ENCODE assay signal across 31 cellular contexts in the genomic region with DNA sequence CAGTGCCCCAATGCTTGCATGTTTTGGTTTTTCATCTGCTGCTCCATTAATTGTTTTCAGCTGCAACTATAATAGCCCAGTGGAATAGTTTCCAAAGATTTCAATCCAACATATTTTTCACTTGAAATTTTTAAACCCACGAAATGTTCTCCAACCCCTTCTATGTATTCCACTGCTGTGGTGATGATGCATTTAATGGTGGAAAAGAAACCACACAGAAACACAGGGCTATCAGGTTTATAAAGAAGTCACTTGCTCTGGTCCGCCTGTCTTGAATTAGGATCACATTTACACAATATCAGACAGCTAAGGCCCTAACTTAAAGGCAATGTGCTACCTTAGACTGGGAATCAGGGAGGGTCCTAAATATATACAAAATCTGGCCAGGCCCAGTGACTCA. TPM values are rescaled to one million over a fixed set of nuclear protein-coding genes. Genes with fewer than 3 reads are reported as not detected.
"Had no signal": no experiment of that assay in that cellular context is flagged by ENCODE, and none has a peak within 500 bp of the region (broad histone marks: within the 10 kb centered on the region; RNA-seq: fewer than 3 reads in every experiment).

No MANE protein-coding gene starts in this region.

- H3K4me3 ChIP-seq: adrenal gland, body of pancreas, breast epithelium, cardiac muscle cell, colonic mucosa, esophagus squamous epithelium had no signal

- H3K9me3 ChIP-seq: adrenal gland, body of pancreas, breast epithelium, colonic mucosa, esophagus squamous epithelium had no signal

- H3K27me3 Mint-ChIP-seq: activated CD4-positive, alpha-beta memory T cell treated with anti-CD3 and anti-CD28 coated beads for 36 hours; activated CD4-positive, alpha-beta T cell treated with anti-CD3 and anti-CD28 coated beads, Interleukin-2, amount 10 ng/mL, durations not matched to agents 24 days and 14 days; activated CD8-positive, alpha-beta memory T cell treated with anti-CD3 and anti-CD28 coated beads, Interleukin-2, amount 10 ng/mL, durations not matched to agents 7 days and 5 days; activated naive CD8-positive, alpha-beta T cell treated with anti-CD3 and anti-CD28 coated beads for 36 hours; activated naive CD8-positive, alpha-beta T cell treated with anti-CD3 and anti-CD28 coated beads, Interleukin-2, amount 50 U/mL, for 24 hours had no signal

- H3K4me3 Mint-ChIP-seq: activated CD4-positive, alpha-beta memory T cell treated with anti-CD3 and anti-CD28 coated beads for 36 hours; activated CD4-positive, alpha-beta T cell treated with anti-CD3 and anti-CD28 coated beads for 36 hours; activated CD4-positive, alpha-beta T cell treated with anti-CD3 and anti-CD28 coated beads, Interleukin-2, amount 10 ng/mL, durations not matched to agents 24 days and 14 days; activated CD8-positive, alpha-beta memory T cell treated with anti-CD3 and anti-CD28 coated beads, Interleukin-2, amount 10 ng/mL, durations not matched to agents 7 days and 5 days; activated CD8-positive, alpha-beta T cell treated with anti-CD3 and anti-CD28 coated beads, Interleukin-2, amount 10 ng/mL, durations not matched to agents 7 days and 5 days; activated naive CD4-positive, alpha-beta T cell treated with anti-CD3 and anti-CD28 coated beads for 36 hours; activated naive CD4-positive, alpha-beta T cell treated with anti-CD3 and anti-CD28 coated beads, Interleukin-2, amount 50 U/mL, for 24 hours; activated naive CD8-positive, alpha-beta T cell treated with anti-CD3 and anti-CD28 coated beads for 36 hours; activated naive CD8-positive, alpha-beta T cell treated with anti-CD3 and anti-CD28 coated beads, Interleukin-2, amount 50 U/mL, for 24 hours; activated T-helper 1 cell treated with anti-CD3 and anti-CD28 coated beads, Interleukin-12 subunit alpha, Interleukin-12 subunit beta, Interleukin-2, Interleukin-4 antibody, amounts not matched to agents 30 ng/mL and 10 ng/mL and 1 ng/mL, durations not matched to agents 14 hours and 24 hours and 36 hours had no signal

- H3K36me3 ChIP-seq: adrenal gland, breast epithelium, cardiac muscle cell, colonic mucosa, esophagus squamous epithelium had no signal

- H3K4me1 Mint-ChIP-seq: activated CD4-positive, alpha-beta T cell treated with anti-CD3 and anti-CD28 coated beads for 36 hours; activated CD4-positive, alpha-beta T cell treated with anti-CD3 and anti-CD28 coated beads, Interleukin-2, amount 10 ng/mL, durations not matched to agents 24 days and 14 days; activated CD8-positive, alpha-beta memory T cell treated with anti-CD3 and anti-CD28 coated beads, Interleukin-2, amount 10 ng/mL, durations not matched to agents 7 days and 5 days; activated naive CD4-positive, alpha-beta T cell treated with anti-CD3 and anti-CD28 coated beads, Interleukin-2, amount 50 U/mL, for 24 hours; activated naive CD8-positive, alpha-beta T cell treated with anti-CD3 and anti-CD28 coated beads for 36 hours; activated naive CD8-positive, alpha-beta T cell treated with anti-CD3 and anti-CD28 coated beads, Interleukin-2, amount 50 U/mL, for 24 hours had no signal

- H3K4me1 ChIP-seq: adrenal gland, body of pancreas, breast epithelium, colonic mucosa, esophagus squamous epithelium had no signal

- ATAC-seq: activated CD4-positive, alpha-beta T cell treated with anti-CD3 and anti-CD28 coated beads for 36 hours; activated CD8-positive, alpha-beta memory T cell treated with anti-CD3 and anti-CD28 coated beads, Interleukin-2, amount 10 ng/mL, durations not matched to agents 7 days and 5 days; activated CD8-positive, alpha-beta T cell treated with anti-CD3 and anti-CD28 coated beads, Interleukin-2, amount 10 ng/mL, durations not matched to agents 7 days and 5 days; activated naive CD8-positive, alpha-beta T cell treated with anti-CD3 and anti-CD28 coated beads, Interleukin-2, amount 50 U/mL, for 24 hours; body of pancreas had no signal

- H3K27me3 ChIP-seq: adrenal gland, body of pancreas, cardiac muscle cell, colonic mucosa, esophagus squamous epithelium had no signal

- H3K36me3 Mint-ChIP-seq: activated CD4-positive, alpha-beta memory T cell treated with anti-CD3 and anti-CD28 coated beads for 36 hours; activated CD8-positive, alpha-beta memory T cell treated with anti-CD3 and anti-CD28 coated beads, Interleukin-2, amount 10 ng/mL, durations not matched to agents 7 days and 5 days; activated naive CD4-positive, alpha-beta T cell treated with anti-CD3 and anti-CD28 coated beads, Interleukin-2, amount 50 U/mL, for 24 hours; activated naive CD8-positive, alpha-beta T cell treated with anti-CD3 and anti-CD28 coated beads for 36 hours had no signal

- H3K9me3 Mint-ChIP-seq: activated CD4-positive, alpha-beta memory T cell treated with anti-CD3 and anti-CD28 coated beads for 36 hours; activated CD4-positive, alpha-beta T cell treated with anti-CD3 and anti-CD28 coated beads, Interleukin-2, amount 10 ng/mL, durations not matched to agents 24 days and 14 days; activated naive CD4-positive, alpha-beta T cell treated with anti-CD3 and anti-CD28 coated beads for 36 hours; activated naive CD4-positive, alpha-beta T cell treated with anti-CD3 and anti-CD28 coated beads, Interleukin-2, amount 50 U/mL, for 24 hours; activated naive CD8-positive, alpha-beta T cell treated with anti-CD3 and anti-CD28 coated beads for 36 hours; activated naive CD8-positive, alpha-beta T cell treated with anti-CD3 and anti-CD28 coated beads, Interleukin-2, amount 50 U/mL, for 24 hours; activated T-helper 1 cell treated with anti-CD3 and anti-CD28 coated beads, Interleukin-12 subunit alpha, Interleukin-12 subunit beta, Interleukin-2, Interleukin-4 antibody, amounts not matched to agents 30 ng/mL and 10 ng/mL and 1 ng/mL, durations not matched to agents 14 hours and 24 hours and 36 hours; activated T-helper 2 cell treated with anti-CD3 and anti-CD28 coated beads, Interferon-gamma antibody, Interleukin-2, Interleukin-4, amounts not matched to agents 10 μg/mL and 5 μg/mL and 100 μg/mL, durations not matched to agents 14 hours and 24 hours and 36 hours had no signal

- DNase-seq: activated CD4-positive, alpha-beta memory T cell treated with anti-CD3 and anti-CD28 coated beads for 36 hours; activated CD4-positive, alpha-beta T cell treated with anti-CD3 and anti-CD28 coated beads for 36 hours; activated CD4-positive, alpha-beta T cell treated with anti-CD3 and anti-CD28 coated beads, Interleukin-2, amount 10 ng/mL, durations not matched to agents 24 days and 14 days; activated CD4-positive, CD25-positive, alpha-beta regulatory T cell; activated CD4-positive, CD25-positive, alpha-beta regulatory T cell treated with anti-CD3 and anti-CD28 coated beads, Interleukin-2, amount 50 U/mL, for 72 hours; activated CD8-positive, alpha-beta memory T cell treated with anti-CD3 and anti-CD28 coated beads, Interleukin-2, amount 10 ng/mL, durations not matched to agents 7 days and 5 days; activated CD8-positive, alpha-beta memory T cell treated with anti-CD3 and anti-CD28 coated beads, Interleukin-2, amount 50 U/mL, for 4 hours; activated CD8-positive, alpha-beta T cell treated with anti-CD3 and anti-CD28 coated beads, Interleukin-2, amount 10 ng/mL, durations not matched to agents 7 days and 5 days; activated effector memory CD4-positive, alpha-beta T cell treated with anti-CD3 and anti-CD28 coated beads, Interleukin-2, amount 50 U/mL, for 16 hours; activated naive CD4-positive, alpha-beta T cell treated with anti-CD3 and anti-CD28 coated beads for 36 hours; activated naive CD8-positive, alpha-beta T cell treated with anti-CD3 and anti-CD28 coated beads for 36 hours; activated naive CD8-positive, alpha-beta T cell treated with anti-CD3 and anti-CD28 coated beads, Interleukin-2, amount 50 U/mL, for 24 hours; activated T-cell treated with anti-CD3 and anti-CD28 coated beads, Interleukin-2, amount 50 U/mL, for 1 hour; activated T-cell treated with anti-CD3 and anti-CD28 coated beads, Interleukin-2, amount 50 U/mL, for 48 hours; adrenal gland; amygdala; aorta; body of pancreas; central memory CD4-positive, alpha-beta T cell; cerebellar nuclear complex; colonic mucosa; effector CD8-positive, alpha-beta T cell; esophagus squamous epithelium; foreskin fibroblast; T-helper 2 cell had no signal

- H3K27ac ChIP-seq: adrenal gland, body of pancreas, breast epithelium, cardiac muscle cell, colonic mucosa, epithelial cell of prostate, esophagus squamous epithelium had no signal

- H3K27ac Mint-ChIP-seq: activated CD4-positive, alpha-beta memory T cell treated with anti-CD3 and anti-CD28 coated beads for 36 hours; activated CD4-positive, alpha-beta T cell treated with anti-CD3 and anti-CD28 coated beads for 36 hours; activated CD4-positive, alpha-beta T cell treated with anti-CD3 and anti-CD28 coated beads, Interleukin-2, amount 10 ng/mL, durations not matched to agents 24 days and 14 days; activated CD8-positive, alpha-beta memory T cell treated with anti-CD3 and anti-CD28 coated beads, Interleukin-2, amount 10 ng/mL, durations not matched to agents 7 days and 5 days; activated CD8-positive, alpha-beta T cell treated with anti-CD3 and anti-CD28 coated beads, Interleukin-2, amount 10 ng/mL, durations not matched to agents 7 days and 5 days; activated naive CD4-positive, alpha-beta T cell treated with anti-CD3 and anti-CD28 coated beads for 36 hours; activated naive CD4-positive, alpha-beta T cell treated with anti-CD3 and anti-CD28 coated beads, Interleukin-2, amount 50 U/mL, for 24 hours; activated naive CD8-positive, alpha-beta T cell treated with anti-CD3 and anti-CD28 coated beads, Interleukin-2, amount 50 U/mL, for 24 hours; activated T-helper 1 cell treated with anti-CD3 and anti-CD28 coated beads, Interleukin-12 subunit alpha, Interleukin-12 subunit beta, Interleukin-2, Interleukin-4 antibody, amounts not matched to agents 30 ng/mL and 10 ng/mL and 1 ng/mL, durations not matched to agents 14 hours and 24 hours and 36 hours; activated T-helper 2 cell treated with anti-CD3 and anti-CD28 coated beads, Interferon-gamma antibody, Interleukin-2, Interleukin-4, amounts not matched to agents 10 μg/mL and 5 μg/mL and 100 μg/mL, durations not matched to agents 14 hours and 24 hours and 36 hours had no signal

RNA-seq across cellular contexts. Expression of a gene that starts 35.0 kb away (rescaled TPM):
- total RNA-seq: activated naive CD4-positive, alpha-beta T cell treated with anti-CD3 and anti-CD28 coated beads for 36 hours; activated naive CD8-positive, alpha-beta T cell treated with anti-CD3 and anti-CD28 coated beads for 36 hours had no signal
